Comparison of ENCODE assay signal across 1 cellular context in the genomic region with DNA sequence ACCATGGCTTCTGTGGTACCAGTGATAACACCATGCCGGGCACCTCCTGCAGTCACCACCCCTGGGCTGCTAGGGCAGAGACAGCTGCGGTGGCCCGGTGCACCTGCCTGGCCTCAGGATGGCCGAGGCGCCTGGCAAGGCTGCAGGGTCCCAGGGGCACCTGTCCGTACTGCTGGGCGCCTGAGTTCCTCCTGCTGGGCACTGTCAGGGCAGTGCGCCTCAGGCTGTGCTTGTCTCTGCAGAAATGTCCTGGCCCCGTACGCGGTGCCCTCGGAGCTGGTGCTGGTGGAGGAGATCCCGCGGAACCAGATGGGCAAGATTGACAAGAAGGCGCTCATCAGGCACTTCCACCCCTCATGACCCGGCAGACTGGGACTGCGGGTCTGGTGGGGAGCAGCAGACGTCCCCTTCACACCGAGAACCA.
TF ChIP-seq lines count a peak whose summit lies in the region.

No MANE protein-coding gene starts in this region.

TF ChIP-seq in H1, 55 proteins besides CTCF, POLR2A, EP300 and RAD21:
- TF ChIP-seq PHF8 (conservative IDR thresholded peaks at IDR 0.05; ENCODE audit: low read depth, low read length) = no peak
- no peak for TF ChIP-seq CTBP2 (IDR thresholded peaks at IDR 0.05; ENCODE audit: borderline replicate concordance, insufficient read depth, insufficient read length, low read length)
- TF ChIP-seq SUZ12 (IDR thresholded peaks at IDR 0.05; ENCODE audit: low read length) = no peak
- no peak for TF ChIP-seq TAF1 (IDR thresholded peaks at IDR 0.05; ENCODE audit: low read depth, low read length)
- no peak for TF ChIP-seq HDAC6 (IDR thresholded peaks at IDR 0.05; ENCODE audit: low read depth, low read length)
- no peak for TF ChIP-seq TCF12 (IDR thresholded peaks at IDR 0.05; ENCODE audit: low read depth, low read length)
- TF ChIP-seq JUND (IDR thresholded peaks at IDR 0.05; ENCODE audit: low read length) = no peak
- TF ChIP-seq CBX5 (IDR thresholded peaks at IDR 0.05; ENCODE audit: low read depth, low read length) = no peak
- no peak for TF ChIP-seq ASH2L (IDR thresholded peaks at IDR 0.05; ENCODE audit: low read length)
- no peak for TF ChIP-seq BRCA1 (IDR thresholded peaks at IDR 0.05; ENCODE audit: low read depth, low read length)
- TF ChIP-seq BACH1 (IDR thresholded peaks at IDR 0.05; ENCODE audit: low read length) = no peak
- TF ChIP-seq, protein P1, sequence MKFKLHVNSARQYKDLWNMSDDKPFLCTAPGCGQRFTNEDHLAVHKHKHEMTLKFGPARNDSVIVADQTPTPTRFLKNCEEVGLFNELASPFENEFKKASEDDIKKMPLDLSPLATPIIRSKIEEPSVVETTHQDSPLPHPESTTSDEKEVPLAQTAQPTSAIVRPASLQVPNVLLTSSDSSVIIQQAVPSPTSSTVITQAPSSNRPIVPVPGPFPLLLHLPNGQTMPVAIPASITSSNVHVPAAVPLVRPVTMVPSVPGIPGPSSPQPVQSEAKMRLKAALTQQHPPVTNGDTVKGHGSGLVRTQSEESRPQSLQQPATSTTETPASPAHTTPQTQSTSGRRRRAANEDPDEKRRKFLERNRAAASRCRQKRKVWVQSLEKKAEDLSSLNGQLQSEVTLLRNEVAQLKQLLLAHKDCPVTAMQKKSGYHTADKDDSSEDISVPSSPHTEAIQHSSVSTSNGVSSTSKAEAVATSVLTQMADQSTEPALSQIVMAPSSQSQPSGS (IDR thresholded peaks at IDR 0.05; ENCODE audit: low read length) = no peak
